In genomic region chr18:23918395-23919032, GRCh38 we compare ENCODE assay signal across 8 cellular contexts.
DNase-seq lines count a peak whose midpoint lies in the region; TF ChIP-seq lines count a peak whose summit lies in the region.

No MANE protein-coding gene starts in this region.

- H3K4me3 Mint-ChIP-seq in glutamatergic neuron (ENCODE audit: unreplicated experiment): no peak overlapping the region

- H3K27ac ChIP-seq in SJSA1: no peak overlapping the region
- no peak overlapping the region for H3K27ac ChIP-seq in uterus

- H3K27ac Mint-ChIP-seq in glutamatergic neuron (ENCODE audit: unreplicated experiment): no peak overlapping the region

- intact Hi-C loops in posterior vena cava (cut with DNase I) (no loop called here), uterus (cut with DNase I; ENCODE audit: low total_unique reads) (no loop called here)

- peaks cover 3% of the 10 kb centered on the region for H3K27me3 Mint-ChIP-seq in glutamatergic neuron (ENCODE audit: unreplicated experiment)

- H3K9me3 ChIP-seq in SJSA1 (replicated peaks): no peaks in the 10 kb centered on the region
- H3K9me3 ChIP-seq in uterus: no peaks in the 10 kb centered on the region

- TF ChIP-seq CTCF in LNCaP clone FGC (IDR thresholded peaks at IDR 0.05; ENCODE audit: control insufficient read depth, extremely low read depth, insufficient read depth) (peak; percentile 86), glutamatergic neuron (IDR thresholded peaks at IDR 0.05; ENCODE audit: partially characterized antibody, unreplicated experiment) (peak; percentile 83), uterus (IDR thresholded peaks at IDR 0.05) (peak; percentile 66 to 85 (median 74))

- H3K4me3 ChIP-seq in LNCaP clone FGC (ENCODE audit: low read depth, low read length): no peak overlapping the region
- H3K4me3 ChIP-seq in SJSA1: no peak overlapping the region
- H3K4me3 ChIP-seq in uterus: no peak overlapping the region

- H3K4me1 Mint-ChIP-seq in glutamatergic neuron (ENCODE audit: low read depth, unreplicated experiment): peaks cover 12% of the 10 kb centered on the region

- H3K36me3 Mint-ChIP-seq in glutamatergic neuron (ENCODE audit: unreplicated experiment): no peaks in the 10 kb centered on the region

- TF ChIP-seq POLR2A in uterus (IDR thresholded peaks at IDR 0.05): no peak

- DNase-seq in NCI-H524 (lab: John Stamatoyannopoulos, UW) (peak; percentile 60 to 61), NCI-H524 treated with DMSO at 0.1 percent for 48 hours (lab: John Stamatoyannopoulos, UW) (no peak), LNCaP clone FGC (ENCODE audit: low read depth) (no peak), SJSA1 (ENCODE audit: low read depth in 1 of 2, low spot score in 2 of 2) (peak; percentile 59 to 74), glutamatergic neuron (peak; percentile 84), posterior vena cava (ENCODE audit: low spot score) (peak; percentile 90), uterus (peak; percentile 77 to 78)
- peak; percentile 80 for DNase-seq in activated naive CD4-positive, alpha-beta T cell treated with Interleukin-2 at 50 U/mL for 16 hours

- no peaks in the 10 kb centered on the region for H3K4me1 ChIP-seq in SJSA1 (replicated peaks)
- H3K4me1 ChIP-seq in uterus: no peaks in the 10 kb centered on the region

- H3K36me3 ChIP-seq in SJSA1 (no peaks in the 10 kb centered on the region), uterus (no peaks in the 10 kb centered on the region)

- H3K27me3 ChIP-seq in SJSA1 (replicated peaks) (no peaks in the 10 kb centered on the region; the same call in 1 of the 2 replicates), uterus (no peaks in the 10 kb centered on the region)

- peaks cover 6% of the 10 kb centered on the region for H3K9me3 Mint-ChIP-seq in glutamatergic neuron (ENCODE audit: unreplicated experiment)

Comparison
In these comparisons a context has a peak if more than half of its experiments do, and no peak if none do; other contexts are left out.
1. DNase-seq: peak in NCI-H524 (2 of 2), SJSA1 (2 of 2), activated naive CD4-positive, alpha-beta T cell treated with Interleukin-2 at 50 U/mL for 16 hours (single experiment), glutamatergic neuron (single experiment), posterior vena cava (single experiment) and uterus (2 of 2); none in NCI-H524 treated with DMSO at 0.1 percent for 48 hours (single experiment) and LNCaP clone FGC (single experiment).
2. Peak in every context shown above with its lines, with median percentiles within 50 percentile points of each other: CTCF ChIP-seq.